9 cellular contexts compared by ENCODE assay signal in the genomic region with DNA sequence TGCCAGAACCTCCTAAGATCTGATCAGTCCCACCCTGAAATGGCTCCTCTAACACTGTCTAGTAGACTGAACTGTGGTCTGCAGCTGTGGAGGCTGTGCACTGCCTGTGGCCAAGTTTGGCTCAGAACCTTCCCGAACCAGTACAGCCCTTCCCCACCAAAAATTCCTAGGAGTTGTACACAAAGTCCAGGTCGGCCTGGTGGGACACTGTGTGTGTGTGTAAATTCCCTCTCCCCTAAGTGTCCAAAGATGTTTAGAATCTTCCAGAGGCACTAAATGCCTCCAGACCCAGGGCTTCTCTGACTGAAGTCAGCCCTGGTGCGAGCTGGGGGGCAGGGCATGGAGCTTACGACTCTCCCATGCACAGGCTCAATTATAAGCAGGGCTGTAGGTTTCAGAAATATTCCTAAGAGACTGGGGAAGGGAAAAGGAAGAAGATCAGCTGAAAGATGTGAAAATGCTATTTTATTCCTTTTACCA.
DNase-seq lines count a peak whose midpoint lies in the region; ATAC-seq, FAIRE-seq and TF ChIP-seq lines count a peak whose summit lies in the region.
"Had no signal": no experiment of that assay in that cellular context is flagged by ENCODE, and none has a peak within 500 bp of the region (broad histone marks: within the 10 kb centered on the region; RNA-seq: fewer than 3 reads in every experiment).

No MANE protein-coding gene starts in this region.

- no peaks in the 10 kb centered on the region for H3K9me2 ChIP-seq in neural cell (ENCODE audit: insufficient read depth, low read length)

- peak overlapping the region; percentile 97 for H2BK5ac ChIP-seq in IMR-90 (ENCODE audit: low read depth, low read length, poor library complexity, severe bottlenecking)

- peak overlapping the region; percentile 84; the same call in 1 of the 2 replicates for H3K23ac ChIP-seq in IMR-90 (ENCODE audit: low read depth, low read length)

- H3K9ac ChIP-seq in IMR-90 (ENCODE audit: low read depth, low read length) (peak overlapping the region; percentile 19; the same call in 1 of the 2 replicates), neural cell (ENCODE audit: low read length) (no peak overlapping the region)

- H3K79me2 ChIP-seq in ACC112 (ENCODE audit: control insufficient read depth, insufficient read depth, low read length, unreplicated experiment) (no peaks in the 10 kb centered on the region), neural cell (replicated peaks; ENCODE audit: insufficient read depth, low read length) (no peaks in the 10 kb centered on the region)

- dilution Hi-C loops in IMR-90 (cut with HindIII; ENCODE audit: low sequenced_read_pairs, unreplicated experiment) = no loop called here

- H3K4me1 ChIP-seq in ACC112 (ENCODE audit: control insufficient read depth, insufficient read depth, low read length, unreplicated experiment) (peaks cover 42% of the 10 kb centered on the region), IMR-90 (ENCODE audit: control insufficient read depth, insufficient read depth, low read length) (peaks cover 18% of the 10 kb centered on the region)
- H3K4me1 ChIP-seq in effector memory CD4-positive, alpha-beta T cell (ENCODE audit: control insufficient read depth, insufficient read depth, low read length, poor library complexity, severe bottlenecking) = peaks cover 26% of the 10 kb centered on the region

- H2BK20ac ChIP-seq in IMR-90 (ENCODE audit: low read depth, low read length) = peak overlapping the region; percentile 97

- BruUV-seq in IMR-90 (replicated peaks; lab: Mats Ljungman, UMichigan) = no TSS peak

- peak overlapping the region; percentile 76; the same call in 1 of the 2 replicates for H3K56ac ChIP-seq in IMR-90 (ENCODE audit: extremely low read depth, insufficient read depth, low read length)

- H3K27me3 ChIP-seq in ACC112 (ENCODE audit: insufficient read depth, low read length) (no peaks in the 10 kb centered on the region), IMR-90 (ENCODE audit: control insufficient read depth, insufficient read depth, low read length) (no peaks in the 10 kb centered on the region), neural cell (ENCODE audit: insufficient read depth, low read depth, low read length) (no peaks in the 10 kb centered on the region)
- no peaks in the 10 kb centered on the region for H3K27me3 ChIP-seq in effector memory CD4-positive, alpha-beta T cell (replicated peaks; ENCODE audit: control insufficient read depth, insufficient read depth, low read length, poor library complexity, severe bottlenecking)

- H3K18ac ChIP-seq in IMR-90 (ENCODE audit: low read depth, low read length) = peak overlapping the region; percentile 84

- peak overlapping the region; percentile 92 to 97 for H4K8ac ChIP-seq in IMR-90 (ENCODE audit: low read depth in 2 of 2, low read length in 2 of 2)

- H2AFZ ChIP-seq in ACC112 (ENCODE audit: low read length, unreplicated experiment) = peak overlapping the region; percentile 67
- peak overlapping the region; percentile 94 for H2AFZ ChIP-seq in IMR-90 (replicated peaks; ENCODE audit: low read length, poor library complexity)
- H2AFZ ChIP-seq in neural cell (ENCODE audit: low read depth, low read length) = no peak overlapping the region

- CTCF ChIA-PET in IMR-90 (lab: Yijun Ruan, JAX) = interaction anchor here (1.3 to 1.9 kb wide), 2 partner anchors 107 to 127 kb away, joined by 5 to 8 read pairs; partner anchors contain the start of gene ATF7IP

- peak overlapping the region; percentile 97 for H2AK9ac ChIP-seq in IMR-90 (replicated peaks; ENCODE audit: low read depth, low read length, poor library complexity)

- H3K9me3 ChIP-seq in IMR-90 (ENCODE audit: control insufficient read depth, insufficient read depth, low read length) (peaks cover 2% of the 10 kb centered on the region; the same call in 1 of the 2 replicates), neural cell (ENCODE audit: low read length) (no peaks in the 10 kb centered on the region)
- H3K9me3 ChIP-seq in effector memory CD4-positive, alpha-beta T cell (ENCODE audit: control insufficient read depth, low read length) = no peaks in the 10 kb centered on the region

- H2AK5ac ChIP-seq in IMR-90 (ENCODE audit: low read depth, low read length) = peak overlapping the region; percentile 97

- peak overlapping the region; percentile 97 for H2BK120ac ChIP-seq in IMR-90 (ENCODE audit: low read depth, low read length)

- H3K36me3 ChIP-seq in ACC112 (ENCODE audit: insufficient read depth, low read length) (no peaks in the 10 kb centered on the region), IMR-90 (ENCODE audit: control insufficient read depth, insufficient read depth, low read length) (no peaks in the 10 kb centered on the region), neural cell (ENCODE audit: insufficient read depth, low read length) (no peaks in the 10 kb centered on the region)
- no peaks in the 10 kb centered on the region for H3K36me3 ChIP-seq in effector memory CD4-positive, alpha-beta T cell (ENCODE audit: control insufficient read depth, insufficient read depth, low read length)

- no peak for TF ChIP-seq CTCF in IMR-90 (conservative IDR thresholded peaks at IDR 0.05; ENCODE audit: low read depth, low read length)
- TF ChIP-seq CTCF in neural cell (IDR thresholded peaks at IDR 0.05; ENCODE audit: poor library complexity, severe bottlenecking) = no peak

- peak; percentile 1; the same call in 1 of the 2 replicates for ATAC-seq in IMR-90 (ENCODE audit: low read depth)

- POLR2A ChIA-PET in IMR-90 (lab: Charles Lee; ENCODE audit: unreplicated experiment) = interaction anchor here (0.6 to 0.7 kb wide), 2 partner anchors 127 to 144 kb away, joined by 5 to 6 read pairs; no protein-coding TSS in a partner anchor

- TF ChIP-seq RAD21 in IMR-90 (IDR thresholded peaks at IDR 0.05; ENCODE audit: low read length) (no peak), neural cell (conservative IDR thresholded peaks at IDR 0.05) (no peak)

- in situ Hi-C loops in IMR-90 (cut with MboI; ENCODE audit: low sequenced_read_pairs) = loop anchor here (5.0 kb wide), 1 partner anchor 514 kb away; a partner anchor contains a TSS

- peak overlapping the region; percentile 50; the same call in 1 of the 2 replicates for H3K4me2 ChIP-seq in IMR-90 (ENCODE audit: low read depth, low read length)
- H3K4me2 ChIP-seq in neural cell (ENCODE audit: low read length) = no peak overlapping the region

- DNase-seq in IMR-90 (peak; percentile 7), GM12891 (ENCODE audit: insufficient read length, low spot score) (no peak), H4 (ENCODE audit: low spot score) (no peak)
- no peak for DNase-seq in effector memory CD4-positive, alpha-beta T cell
- DNase-seq in activated effector memory CD4-positive, alpha-beta T cell treated with anti-CD3 and anti-CD28 coated beads, Interleukin-2, amount 50 U/mL, for 16 hours = no peak
- DNase-seq: activated T-cell treated with anti-CD3 and anti-CD28 coated beads, Interleukin-2, amount 50 U/mL, for 1 hour had no signal

- no peak for TF ChIP-seq EP300 in neural cell (conservative IDR thresholded peaks at IDR 0.05; ENCODE audit: poor library complexity, severe bottlenecking)

- no peak for FAIRE-seq in GM12891 (lab: Jason Lieb, UNC)

- H4K20me1 ChIP-seq in IMR-90 (ENCODE audit: insufficient read depth, low read length) (no peaks in the 10 kb centered on the region), neural cell (ENCODE audit: insufficient read depth) (no peaks in the 10 kb centered on the region)

- peak overlapping the region; percentile 86 for H3K14ac ChIP-seq in IMR-90 (replicated peaks; ENCODE audit: low read depth, low read length)

- peak overlapping the region; percentile 98 for H4K91ac ChIP-seq in IMR-90 (ENCODE audit: insufficient read depth, low read depth, low read length)

- TF ChIP-seq POLR2A in IMR-90 (IDR thresholded peaks at IDR 0.05; ENCODE audit: low read depth, low read length) = no peak
- TF ChIP-seq POLR2A in GM12891 (IDR thresholded peaks at IDR 0.05; ENCODE audit: low read depth, low read length) = no peak

- H3K4me3 ChIP-seq in ACC112 (ENCODE audit: low read depth, low read length) (peak overlapping the region; percentile 59; the same call in 1 of the 2 replicates), IMR-90 (ENCODE audit: insufficient read depth, low read depth, low read length) (no peak overlapping the region), neural cell (ENCODE audit: low read length) (no peak overlapping the region)
- no peak overlapping the region for H3K4me3 ChIP-seq in effector memory CD4-positive, alpha-beta T cell (ENCODE audit: insufficient read depth, low read depth, low read length, poor library complexity, severe bottlenecking)

- intact Hi-C loops in IMR-90 (cut with micrococcal nuclease) = loop anchor here (1.0 kb wide), 1 partner anchor 64 kb away; no protein-coding TSS in a partner anchor

- peaks cover 7% of the 10 kb centered on the region for H3F3A ChIP-seq in neural cell (ENCODE audit: insufficient read depth, low read length, poor library complexity, severe bottlenecking)

- peak overlapping the region; percentile 95 for H3K4ac ChIP-seq in IMR-90 (ENCODE audit: low read depth, low read length)

- peaks cover 5% of the 10 kb centered on the region; the same call in 1 of the 2 replicates for H3K9me1 ChIP-seq in IMR-90 (ENCODE audit: insufficient read depth, low read length)

- H4K5ac ChIP-seq in IMR-90 (ENCODE audit: low read depth, low read length) = peak overlapping the region; percentile 94

- no peaks in the 10 kb centered on the region for H3K79me1 ChIP-seq in IMR-90 (ENCODE audit: low read depth in 1 of 2, low read length in 2 of 2)

- H3K27ac ChIP-seq in ACC112 (ENCODE audit: low read depth, low read length) (peak overlapping the region; percentile 97), IMR-90 (ENCODE audit: insufficient read depth, low read length) (peak overlapping the region; percentile 89), cingulate gyrus (ENCODE audit: low read depth, low read length) (peak overlapping the region; percentile 91), neural cell (ENCODE audit: low read length) (peak overlapping the region; percentile 70)
- no peak overlapping the region for H3K27ac ChIP-seq in effector memory CD4-positive, alpha-beta T cell (ENCODE audit: insufficient read depth, low read length, poor library complexity, severe bottlenecking)

- peak overlapping the region; percentile 99; the same call in 2 of the 3 replicates for H2BK15ac ChIP-seq in IMR-90 (ENCODE audit: low read depth, low read length)

- no CpG with 5 or more reads among the region's 4 CpGs for WGBS in IMR-90 (ENCODE audit: extremely low coverage in 2 of 2, insufficient read length in 1 of 2), 2 experiments

TF ChIP-seq in neural cell, 6 proteins besides CTCF, POLR2A, EP300 and RAD21 (continues in another document):
- TF ChIP-seq MXI1 (conservative IDR thresholded peaks at IDR 0.05; ENCODE audit: poor library complexity, severe bottlenecking) = no peak
- TF ChIP-seq SMC3 (conservative IDR thresholded peaks at IDR 0.05; ENCODE audit: poor library complexity) = no peak
- TF ChIP-seq EZH2 (IDR thresholded peaks at IDR 0.05; ENCODE audit: borderline replicate concordance, insufficient read depth, low read length, poor library complexity, severe bottlenecking) = no peak

TF ChIP-seq in GM12891, 5 proteins besides CTCF, POLR2A, EP300 and RAD21:
- TF ChIP-seq TAF1 (IDR thresholded peaks at IDR 0.05; ENCODE audit: low read depth, low read length) = no peak
- no peak for TF ChIP-seq POLR2AphosphoS5 (IDR thresholded peaks at IDR 0.05; ENCODE audit: low read depth, low read length)
- TF ChIP-seq POU2F2 (IDR thresholded peaks at IDR 0.05; ENCODE audit: low read depth, low read length) = no peak
- no peak for TF ChIP-seq SPI1 (IDR thresholded peaks at IDR 0.05; ENCODE audit: low read depth, low read length)
